Comparison of ENCODE assay signal across 14 cellular contexts in genomic region chr9:37284631-37285030, GRCh38.
DNase-seq lines count a peak whose midpoint lies in the region; ATAC-seq, FAIRE-seq and TF ChIP-seq lines count a peak whose summit lies in the region.
"Had no signal": no experiment of that assay in that cellular context is flagged by ENCODE, and none has a peak within 500 bp of the region (broad histone marks: within the 10 kb centered on the region; RNA-seq: fewer than 3 reads in every experiment).

No MANE protein-coding gene starts in this region.

- peak overlapping the region; percentile 79 for H3K27ac ChIP-seq in SJSA1

- no peaks in the 10 kb centered on the region for H3K36me3 ChIP-seq in SJSA1

- ATAC-seq in HG02642 (IDR thresholded peaks at IDR 0.05; ENCODE audit: poor library complexity, unreplicated experiment) = no peak
- ATAC-seq: left cardiac atrium, T-cell had no signal

- H3K4me1 ChIP-seq in SJSA1 (replicated peaks) = peaks cover 25% of the 10 kb centered on the region

- no peak for TF ChIP-seq POLR2A in GM12891 (IDR thresholded peaks at IDR 0.05; ENCODE audit: low read depth, low read length)

- DNase-seq in ACHN (peak; percentile 17), GM12891 (ENCODE audit: insufficient read length, low spot score) (no peak), SJSA1 (ENCODE audit: low read depth in 1 of 2, low spot score in 2 of 2) (no peak), fibroblast of the conjunctiva (ENCODE audit: low read depth) (peak; percentile 71), DMS53 (lab: John Stamatoyannopoulos, UW) (no peak), T-helper 2 cell (no peak), kidney tubule cell (ENCODE audit: low spot score) (no peak)
- DNase-seq: activated CD4-positive, CD25-positive, alpha-beta regulatory T cell; head of caudate nucleus; left cardiac atrium; NCI-H1092 treated with DMSO at 0.1 percent for 48 hours; T-cell had no signal

- no peaks in the 10 kb centered on the region for H3K9me3 ChIP-seq in SJSA1 (replicated peaks)

- peak; percentile 69 for FAIRE-seq in GM12891 (lab: Jason Lieb, UNC)
- FAIRE-seq: endothelial cell of umbilical vein had no signal

- H3K4me3 ChIP-seq in SJSA1 = no peak overlapping the region

- in situ Hi-C loops in ACHN (cut with HindIII; ENCODE audit: low pct_ligation_motif_present, low pct_unique_long_range_greater_than_20kb, low sequenced_read_pairs) = no loop called here

- no peaks in the 10 kb centered on the region for H3K27me3 ChIP-seq in SJSA1 (replicated peaks)

TF ChIP-seq in GM12891, 5 proteins besides CTCF, POLR2A, EP300 and RAD21:
- TF ChIP-seq POLR2AphosphoS5 (IDR thresholded peaks at IDR 0.05; ENCODE audit: low read depth, low read length) (no peak), PAX5 (IDR thresholded peaks at IDR 0.05; ENCODE audit: insufficient read depth, low read length, severe bottlenecking) (no peak), POU2F2 (IDR thresholded peaks at IDR 0.05; ENCODE audit: low read depth, low read length) (no peak), SPI1 (IDR thresholded peaks at IDR 0.05; ENCODE audit: low read depth, low read length) (no peak), TAF1 (IDR thresholded peaks at IDR 0.05; ENCODE audit: low read depth, low read length) (no peak)

Comparison
In these comparisons a context has a peak if more than half of its experiments do, and no peak if none do; other contexts are left out.
1. DNase-seq: peak in ACHN (single experiment) and fibroblast of the conjunctiva (single experiment); none in GM12891 (single experiment), SJSA1 (0 of 2), DMS53 (single experiment), T-helper 2 cell (0 of 5) and kidney tubule cell (single experiment).